ENCODE assay signal across 8 cellular contexts in genomic region chr22:49965291-49966040, GRCh38. TPM values are rescaled to one million over a fixed set of nuclear protein-coding genes. Genes with fewer than 3 reads are reported as not detected.
A peak's percentile ranks its signal among the peaks of the same experiment; 100 is the strongest.
DNase-seq lines count a peak whose midpoint lies in the region; FAIRE-seq and TF ChIP-seq lines count a peak whose summit lies in the region.

No MANE protein-coding gene starts in this region.

- peaks cover 39% of the 10 kb centered on the region for H3K79me2 ChIP-seq in mammary epithelial cell (ENCODE audit: insufficient read depth, low read length)

- CTCF ChIA-PET in MCF 10A (lab: Yijun Ruan, JAX) (interaction anchor here (0.8 kb wide), 1 partner anchor 65 kb away, joined by 3 read pairs; no protein-coding TSS in a partner anchor), mammary epithelial cell (lab: Charles Lee; ENCODE audit: low non-redundant PET) (no interaction called here)

- POLR2A ChIA-PET in MCF 10A (lab: Yijun Ruan, JAX): interaction anchor here (0.6 to 6.8 kb wide), 3 partner anchors 15 to 35 kb away, joined by 4 to 46 read pairs (median 5); no protein-coding TSS in a partner anchor

- no peak overlapping the region for H2BK120ac ChIP-seq in neuronal stem cell (ENCODE audit: low read depth, low read length)

- H3K4me2 ChIP-seq in mammary epithelial cell (ENCODE audit: insufficient read depth, low read depth, low read length) (no peak overlapping the region), neuronal stem cell (ENCODE audit: insufficient read depth, low read length, poor library complexity, severe bottlenecking) (no peak overlapping the region)

- H3K4me1 ChIP-seq in mammary epithelial cell (ENCODE audit: insufficient read depth, low read length): peaks cover 35% of the 10 kb centered on the region
- H3K4me1 ChIP-seq in neuronal stem cell (ENCODE audit: control insufficient read depth in 2 of 2, insufficient read depth in 1 of 2, low read depth in 1 of 2, low read length in 2 of 2): peaks cover 24 to 29% of the 10 kb centered on the region in 2 donors

- H3K9me3 ChIP-seq in mammary epithelial cell (replicated peaks; ENCODE audit: insufficient read depth, low read length) (no peaks in the 10 kb centered on the region), neuronal stem cell (replicated peaks in 1 of 2; ENCODE audit: control insufficient read depth in 2 of 2, insufficient read depth in 1 of 2, low read depth in 1 of 2, low read length in 2 of 2) (peaks cover 0 to 2% of the 10 kb centered on the region in 2 donors)

- no peak overlapping the region for H2BK12ac ChIP-seq in neuronal stem cell (ENCODE audit: low read length)

- H3K27me3 ChIP-seq in mammary epithelial cell (ENCODE audit: insufficient read depth, low read length) (no peaks in the 10 kb centered on the region), neuronal stem cell (ENCODE audit: control insufficient read depth in 3 of 3, insufficient read depth in 3 of 3, low read depth in 1 of 3, low read length in 3 of 3) (peaks cover 0 to 4% (median 0%) of the 10 kb centered on the region in 3 experiments)

- no peak for DNase-seq in MCF 10A (ENCODE audit: unreplicated experiment)
- DNase-seq in mammary epithelial cell: no peak
- peak; percentile 73 for DNase-seq in coronary artery (ENCODE audit: low spot score)
- DNase-seq in neuronal stem cell (ENCODE audit: low spot score): no peak
- DNase-seq in ureter (ENCODE audit: low spot score): peak; percentile 55
- DNase-seq in frontal cortex (ENCODE audit: low spot score in 2 of 2): no peak
- no peak for DNase-seq in T1000 (lab: John Stamatoyannopoulos, UW)
- no peak for DNase-seq in NAMALWA (ENCODE audit: low spot score)

- H2AK5ac ChIP-seq in neuronal stem cell (ENCODE audit: low read depth, low read length): peak overlapping the region; percentile 99

- H3K9ac ChIP-seq in mammary epithelial cell (ENCODE audit: insufficient read depth, low read length) (no peak overlapping the region), neuronal stem cell (ENCODE audit: low read depth, low read length, poor library complexity) (no peak overlapping the region)

- TF ChIP-seq CTCF in MCF 10A (IDR thresholded peaks at IDR 0.05; ENCODE audit: unreplicated experiment) (no peak), mammary epithelial cell (conservative IDR thresholded peaks at IDR 0.05 in 1 of 2, IDR thresholded peaks at IDR 0.05 in 1 of 2; ENCODE audit: extremely low read depth in 1 of 2, insufficient read depth in 1 of 2, low read depth in 1 of 2, low read length in 2 of 2) (no peak), coronary artery (IDR thresholded peaks at IDR 0.05) (no peak)

- H3K4me3 ChIP-seq in mammary epithelial cell (replicated peaks in 1 of 3; ENCODE audit: insufficient read depth in 1 of 3, low read depth in 2 of 3, low read length in 3 of 3) (no peak overlapping the region), coronary artery (peak overlapping the region; percentile 58), neuronal stem cell (ENCODE audit: low read length in 2 of 2) (no peak overlapping the region)

- H3K27me3 Mint-ChIP-seq in MCF 10A (ENCODE audit: insufficient read depth, unreplicated experiment): no peaks in the 10 kb centered on the region

- FAIRE-seq in frontal cortex (lab: Jason Lieb, UNC): no peak

- WGBS in mammary epithelial cell (ENCODE audit: low coverage, missing lambda C conversion rate): 97% methylated on average over 9 of the region's 18 CpGs
- no CpG with 5 or more reads among the region's 18 CpGs for WGBS in neuronal stem cell (ENCODE audit: extremely low coverage in 2 of 2, insufficient read length in 2 of 2, insufficient replicate concordance in 1 of 2), 2 donors

- dilution Hi-C loops in mammary epithelial cell (cut with HindIII; ENCODE audit: low sequenced_read_pairs): no loop called here

- intact Hi-C loops in MCF 10A (cut with micrococcal nuclease): no loop called here
- intact Hi-C loops in mammary epithelial cell (cut with micrococcal nuclease): no loop called here

- no peak overlapping the region for H3K27ac ChIP-seq in mammary epithelial cell (ENCODE audit: insufficient read depth, low read depth, low read length)
- H3K27ac ChIP-seq in coronary artery: peak overlapping the region in 1 of 2 donors; percentile 99
- no peak overlapping the region for H3K27ac ChIP-seq in neuronal stem cell (replicated peaks; ENCODE audit: low read length)

- H3K79me1 ChIP-seq in neuronal stem cell (ENCODE audit: low read depth, low read length): peaks cover 26% of the 10 kb centered on the region

- peak overlapping the region; percentile 29 for H2BK5ac ChIP-seq in neuronal stem cell (ENCODE audit: low read length)

- H4K91ac ChIP-seq in neuronal stem cell (ENCODE audit: low read depth, low read length, poor library complexity): no peak overlapping the region

- H3K36me3 ChIP-seq in mammary epithelial cell (ENCODE audit: insufficient read depth, low read length) (peaks cover 4% of the 10 kb centered on the region), neuronal stem cell (replicated peaks in 1 of 2; ENCODE audit: control insufficient read depth in 2 of 2, insufficient read depth in 2 of 2, low read length in 2 of 2) (peaks cover 21 to 29% of the 10 kb centered on the region in 2 donors)

- H3K36me3 Mint-ChIP-seq in MCF 10A (ENCODE audit: insufficient read depth, unreplicated experiment): peaks cover 55% of the 10 kb centered on the region

- H3K27ac Mint-ChIP-seq in MCF 10A (ENCODE audit: low read depth, unreplicated experiment): no peak overlapping the region

- H4K20me1 ChIP-seq in mammary epithelial cell (ENCODE audit: insufficient read depth, low read length): peaks cover 8% of the 10 kb centered on the region

- H3K9me3 Mint-ChIP-seq in MCF 10A (ENCODE audit: unreplicated experiment): no peaks in the 10 kb centered on the region

- H3K18ac ChIP-seq in neuronal stem cell (ENCODE audit: low read length): peak overlapping the region; percentile 57

- no peak overlapping the region for H2BK15ac ChIP-seq in neuronal stem cell (ENCODE audit: low read length)

- H2AFZ ChIP-seq in mammary epithelial cell (ENCODE audit: low read depth, low read length) (no peak overlapping the region), neuronal stem cell (ENCODE audit: low read length) (no peak overlapping the region)

- H3K4ac ChIP-seq in neuronal stem cell (ENCODE audit: low read length): no peak overlapping the region

- no TSS peak for BruUV-seq in MCF 10A (replicated peaks; lab: Mats Ljungman, UMichigan)
- BruUV-seq in mammary epithelial cell (replicated peaks; lab: Mats Ljungman, UMichigan): no TSS peak

- no peak overlapping the region for H3K14ac ChIP-seq in neuronal stem cell (ENCODE audit: low read length)

- H3K4me1 Mint-ChIP-seq in MCF 10A (ENCODE audit: insufficient read depth, unreplicated experiment): peaks cover 7% of the 10 kb centered on the region

- peak overlapping the region; percentile 90 for H3K4me3 Mint-ChIP-seq in MCF 10A (ENCODE audit: unreplicated experiment)

- no peak overlapping the region for H4K8ac ChIP-seq in neuronal stem cell (ENCODE audit: low read depth, low read length)

- H3K23ac ChIP-seq in neuronal stem cell (ENCODE audit: low read depth, low read length, poor library complexity): no peak overlapping the region

- in situ Hi-C loops in mammary epithelial cell (cut with MboI; ENCODE audit: low sequenced_read_pairs in 2 of 2): no loop called here

RNA-seq across cellular contexts. Expression of gene PIM3, which starts 4.9 kb away (rescaled TPM):
- 56.3 and 73.5 TPM in 2 replicates for total RNA-seq in MCF 10A (2022)
- 10 to 100 TPM; 26.6 to 68.7 TPM for total RNA-seq in mammary epithelial cell
- polyA plus RNA-seq in mammary epithelial cell: 11.1 TPM
- 6.3 TPM for polyA minus RNA-seq in mammary epithelial cell
- polyA plus RNA-seq in neuronal stem cell (2013, experiment 1 of 2): 38.0 TPM
- polyA plus RNA-seq in neuronal stem cell (2013, experiment 2 of 2): 37.0 TPM
- 75.0 TPM for total RNA-seq in ureter
- total RNA-seq in frontal cortex: 16.3 TPM

RNA-seq across cellular contexts. Expression of gene CRELD2, which starts 47.0 kb away (rescaled TPM):
- total RNA-seq in MCF 10A (2022) (70.7 and 107 TPM in 2 replicates), mammary epithelial cell (10 to 100 TPM; 26.5 to 51.5 TPM), ureter (42.8 TPM), frontal cortex (17.5 TPM)
- 63.8 TPM for polyA plus RNA-seq in mammary epithelial cell
- 22.6 TPM for polyA minus RNA-seq in mammary epithelial cell
- 12.6 TPM for polyA plus RNA-seq in neuronal stem cell (2013, experiment 1 of 2)
- polyA plus RNA-seq in neuronal stem cell (2013, experiment 2 of 2): 12.2 TPM

RNA-seq across cellular contexts. Expression of gene IL17REL, which starts 47.1 kb away (rescaled TPM):
- total RNA-seq in MCF 10A (2022) (not detected in 2 replicates), mammary epithelial cell (not detected), ureter (not detected), frontal cortex (under 0.01 TPM)
- not detected for polyA plus RNA-seq in mammary epithelial cell
- polyA minus RNA-seq in mammary epithelial cell: not detected
- 0.07 TPM for polyA plus RNA-seq in neuronal stem cell (2013, experiment 1 of 2)
- polyA plus RNA-seq in neuronal stem cell (2013, experiment 2 of 2): 0.07 TPM

RNA-seq across cellular contexts. Expression of gene ALG12, which starts 47.2 kb away (rescaled TPM):
- total RNA-seq in MCF 10A (2022): 16.6 and 18.2 TPM in 2 replicates
- 10 to 100 TPM; 19.0 to 19.9 TPM for total RNA-seq in mammary epithelial cell
- polyA plus RNA-seq in mammary epithelial cell: 12.6 TPM
- 3.8 TPM for polyA minus RNA-seq in mammary epithelial cell
- 9.3 TPM for polyA plus RNA-seq in neuronal stem cell (2013, experiment 1 of 2)
- polyA plus RNA-seq in neuronal stem cell (2013, experiment 2 of 2): 9.1 TPM
- total RNA-seq in ureter: 20.5 TPM
- total RNA-seq in frontal cortex: 8.6 TPM

Comparison
In these comparisons a context has a peak if more than half of its experiments do, and no peak if none do; other contexts are left out.
1. DNase-seq: peak in coronary artery (single experiment) and ureter (single experiment); none in MCF 10A (single experiment), mammary epithelial cell (single experiment), neuronal stem cell (single experiment), frontal cortex (0 of 2), T1000 (single experiment) and NAMALWA (single experiment).